In genomic region chr1:155193275-155193990, GRCh38 we compare ENCODE assay signal across 8 cellular contexts. TPM values are rescaled to one million over a fixed set of nuclear protein-coding genes. Genes with fewer than 3 reads are reported as not detected.
DNase-seq lines count a peak whose midpoint lies in the region; FAIRE-seq and TF ChIP-seq lines count a peak whose summit lies in the region.

No MANE protein-coding gene starts in this region.

- H3K9me3 ChIP-seq in SU-DHL-6 (ENCODE audit: insufficient read depth, low read length), result no peaks in the 10 kb centered on the region
- no peaks in the 10 kb centered on the region for H3K9me3 ChIP-seq in adipocyte (ENCODE audit: control insufficient read depth, low read length)

- H4K20me1 ChIP-seq in SU-DHL-6 (ENCODE audit: low read depth, low read length), result no peaks in the 10 kb centered on the region

- intact Hi-C loops in cardiac septum (cut with DNase I) (loop anchor here (1.0 kb wide), 1 partner anchor 17 kb away; no protein-coding TSS in a partner anchor), posterior cingulate gyrus (cut with DNase I) (no loop called here)

- no peaks in the 10 kb centered on the region for H3F3A ChIP-seq in SU-DHL-6 (ENCODE audit: insufficient read depth)

- H3K9me2 ChIP-seq in SU-DHL-6 (replicated peaks; ENCODE audit: insufficient read depth, low read length), result no peaks in the 10 kb centered on the region

- DNase-seq in HCEC 1CT (peak; percentile 91), NCI-H1092 (lab: John Stamatoyannopoulos, UW) (peak; percentile 88), adipocyte (ENCODE audit: low read depth) (peak; percentile 95), cardiac septum (ENCODE audit: low spot score) (peak; percentile 93), posterior cingulate gyrus (peak; percentile 54 to 96 (median 78))

- H3K27ac ChIP-seq in SU-DHL-6 (ENCODE audit: low read depth, low read length), result no peak overlapping the region
- H3K27ac ChIP-seq in urinary bladder (ENCODE audit: low read depth), result peak overlapping the region; percentile 73

- H3K4me3 ChIP-seq in SU-DHL-6 (ENCODE audit: insufficient read depth, low read length, poor library complexity, severe bottlenecking) (peak overlapping the region; percentile 11), adipocyte (ENCODE audit: low read length) (peak overlapping the region; percentile 84), urinary bladder (ENCODE audit: low read depth, low read length) (peak overlapping the region; percentile 44)

- FAIRE-seq in G401.6 (lab: Jason Lieb, UNC), result peak; percentile 59

- peak overlapping the region; percentile 77 for H2AFZ ChIP-seq in SU-DHL-6 (ENCODE audit: low read depth, low read length, severe bottlenecking)

- H3K9ac ChIP-seq in SU-DHL-6 (ENCODE audit: low read length) (peak overlapping the region; percentile 39; the same call in 1 of the 2 replicates), adipocyte (ENCODE audit: low read length) (peak overlapping the region; percentile 95)

- TF ChIP-seq CTCF in SU-DHL-6 (IDR thresholded peaks at IDR 0.05; ENCODE audit: insufficient read depth, low read length, poor library complexity, severe bottlenecking), result peak; percentile 97

- H3K36me3 ChIP-seq in SU-DHL-6 (ENCODE audit: low read length) (no peaks in the 10 kb centered on the region), adipocyte (ENCODE audit: control insufficient read depth, insufficient read depth, low read length, severe bottlenecking) (peaks cover 6% of the 10 kb centered on the region), urinary bladder (ENCODE audit: insufficient read depth) (no peaks in the 10 kb centered on the region)

- peak overlapping the region; percentile 52 for H3K4me2 ChIP-seq in SU-DHL-6 (ENCODE audit: low read depth, low read length, poor library complexity, severe bottlenecking)

- H3K27me3 ChIP-seq in SU-DHL-6 (ENCODE audit: low read length) (no peaks in the 10 kb centered on the region), adipocyte (replicated peaks; ENCODE audit: control insufficient read depth, insufficient read depth, low read length) (no peaks in the 10 kb centered on the region)

- peaks cover 23% of the 10 kb centered on the region for H3K4me1 ChIP-seq in adipocyte (ENCODE audit: control insufficient read depth, insufficient read depth, low read length)
- H3K4me1 ChIP-seq in urinary bladder (ENCODE audit: insufficient read depth), result no peaks in the 10 kb centered on the region

- under 1% methylated on average over 38 of the region's 38 CpGs for WGBS in urinary bladder

- no peaks in the 10 kb centered on the region for H3K79me2 ChIP-seq in SU-DHL-6 (ENCODE audit: insufficient read depth, low read length)

RNA-seq across cellular contexts. Expression of gene THBS3, which starts 14.3 kb away (rescaled TPM):
- total RNA-seq in cardiac septum (11.7 TPM), urinary bladder (57.2 TPM)
- 24.5 TPM for polyA plus RNA-seq in urinary bladder

RNA-seq across cellular contexts. Expression of gene MTX1, which starts 15.1 kb away (rescaled TPM):
- total RNA-seq in cardiac septum, result 16.4 TPM
- total RNA-seq in urinary bladder, result 13.6 TPM
- polyA plus RNA-seq in urinary bladder, result 40.2 TPM

RNA-seq across cellular contexts. Expression of gene TRIM46, which starts 19.8 kb away (rescaled TPM):
- total RNA-seq in cardiac septum (not detected), urinary bladder (0.85 TPM)
- 1.1 TPM for polyA plus RNA-seq in urinary bladder

RNA-seq across cellular contexts. Expression of gene KRTCAP2, which starts 20.3 kb away (rescaled TPM):
- total RNA-seq in cardiac septum (112 TPM), urinary bladder (53.0 TPM)
- polyA plus RNA-seq in urinary bladder, result 266 TPM

RNA-seq across cellular contexts. Expression of gene DPM3, which starts 53.1 kb away (rescaled TPM):
- total RNA-seq in cardiac septum, result 56.3 TPM
- total RNA-seq in urinary bladder, result 15.8 TPM
- polyA plus RNA-seq in urinary bladder, result 205 TPM

Comparison
In these comparisons a context has a peak if more than half of its experiments do, and no peak if none do; other contexts are left out.
1. H3K4me3 ChIP-seq: peak in every context shown above with its lines; median percentile 84 in adipocyte; 44 in urinary bladder; 11 in SU-DHL-6.